Comparison of ENCODE assay signal across 21 cellular contexts in genomic region chr1:11857164-11857853, GRCh38. TPM values are rescaled to one million over a fixed set of nuclear protein-coding genes. Genes with fewer than 3 reads are reported as not detected.
"Had no signal": no experiment of that assay in that cellular context is flagged by ENCODE, and none has a peak within 500 bp of the region (broad histone marks: within the 10 kb centered on the region; RNA-seq: fewer than 3 reads in every experiment).

No MANE protein-coding gene starts in this region.

- H3K4me3 Mint-ChIP-seq: activated CD4-positive, alpha-beta T cell treated with anti-CD3 and anti-CD28 coated beads, Interleukin-2, amount 10 ng/mL, durations not matched to agents 24 days and 14 days; activated CD8-positive, alpha-beta T cell treated with anti-CD3 and anti-CD28 coated beads for 36 hours; activated naive CD4-positive, alpha-beta T cell treated with anti-CD3 and anti-CD28 coated beads for 36 hours; activated T-cell treated with anti-CD3 and anti-CD28 coated beads, Interleukin-2, amount 50 U/mL, for 24 hours; immature natural killer cell; nephron progenitor cell had no signal

- H3K4me1 ChIP-seq: vagina had no signal

- ATAC-seq: activated CD8-positive, alpha-beta T cell treated with anti-CD3 and anti-CD28 coated beads for 36 hours; gastroesophageal sphincter; left ventricle myocardium superior had no signal

- H3K27ac Mint-ChIP-seq: activated CD4-positive, alpha-beta T cell treated with anti-CD3 and anti-CD28 coated beads, Interleukin-2, amount 10 ng/mL, durations not matched to agents 24 days and 14 days; activated CD8-positive, alpha-beta T cell treated with anti-CD3 and anti-CD28 coated beads for 36 hours; activated naive CD4-positive, alpha-beta T cell treated with anti-CD3 and anti-CD28 coated beads for 36 hours; activated T-cell treated with anti-CD3 and anti-CD28 coated beads, Interleukin-2, amount 50 U/mL, for 24 hours; immature natural killer cell; nephron progenitor cell; progenitor cell of endocrine pancreas had no signal

- H3K9me3 ChIP-seq: gastroesophageal sphincter, heart right ventricle, stomach, vagina had no signal

- H3K4me3 ChIP-seq: gastroesophageal sphincter, skin epidermis, stomach, vagina had no signal

- FAIRE-seq: bronchial epithelial cell had no signal

- H3K27ac ChIP-seq: gastroesophageal sphincter, skin epidermis, stomach, vagina had no signal

- H3K36me3 Mint-ChIP-seq: immature natural killer cell had no signal

- H3K36me3 ChIP-seq: gastroesophageal sphincter, heart right ventricle, stomach, vagina had no signal

- H3K27me3 ChIP-seq: vagina had no signal

- DNase-seq: activated CD4-positive, alpha-beta T cell treated with anti-CD3 and anti-CD28 coated beads, Interleukin-2, amount 10 ng/mL, durations not matched to agents 24 days and 14 days; activated CD8-positive, alpha-beta T cell treated with anti-CD3 and anti-CD28 coated beads for 36 hours; activated naive CD4-positive, alpha-beta T cell treated with anti-CD3 and anti-CD28 coated beads for 36 hours; activated T-cell treated with anti-CD3 and anti-CD28 coated beads, Interleukin-2, amount 50 U/mL, for 24 hours; cerebellar nuclear complex; cortex of kidney; heart right ventricle; immature natural killer cell; kidney glomerular epithelial cell; left ventricle myocardium superior; nephron progenitor cell; stomach; trophoblast cell had no signal

- H3K4me1 Mint-ChIP-seq: activated CD4-positive, alpha-beta T cell treated with anti-CD3 and anti-CD28 coated beads, Interleukin-2, amount 10 ng/mL, durations not matched to agents 24 days and 14 days; immature natural killer cell; nephron progenitor cell had no signal

- H3K9me3 Mint-ChIP-seq: activated CD4-positive, alpha-beta T cell treated with anti-CD3 and anti-CD28 coated beads, Interleukin-2, amount 10 ng/mL, durations not matched to agents 24 days and 14 days; activated CD8-positive, alpha-beta T cell treated with anti-CD3 and anti-CD28 coated beads for 36 hours; activated naive CD4-positive, alpha-beta T cell treated with anti-CD3 and anti-CD28 coated beads for 36 hours; activated T-cell treated with anti-CD3 and anti-CD28 coated beads, Interleukin-2, amount 50 U/mL, for 24 hours; immature natural killer cell; nephron progenitor cell had no signal

RNA-seq across cellular contexts. Expression of gene NPPB, which starts 1.4 kb away (rescaled TPM):
- total RNA-seq: activated CD4-positive, alpha-beta T cell treated with anti-CD3 and anti-CD28 coated beads, Interleukin-2, amount 10 ng/mL, durations not matched to agents 24 days and 14 days; activated CD8-positive, alpha-beta T cell treated with anti-CD3 and anti-CD28 coated beads for 36 hours; activated naive CD4-positive, alpha-beta T cell treated with anti-CD3 and anti-CD28 coated beads for 36 hours; bronchial epithelial cell; gastroesophageal sphincter; left ventricle myocardium superior; myocyte; omental fat pad; temporal lobe; vagina had no signal
- polyA plus RNA-seq: immature natural killer cell had no signal

RNA-seq across cellular contexts. Expression of gene NPPA, which starts 9.7 kb away (rescaled TPM):
- total RNA-seq: activated CD4-positive, alpha-beta T cell treated with anti-CD3 and anti-CD28 coated beads, Interleukin-2, amount 10 ng/mL, durations not matched to agents 24 days and 14 days; activated CD8-positive, alpha-beta T cell treated with anti-CD3 and anti-CD28 coated beads for 36 hours; activated naive CD4-positive, alpha-beta T cell treated with anti-CD3 and anti-CD28 coated beads for 36 hours; bronchial epithelial cell; omental fat pad; progenitor cell of endocrine pancreas; vagina had no signal
- polyA plus RNA-seq: immature natural killer cell had no signal
